Comparison of ENCODE assay signal across 8 cellular contexts in genomic region chr17:36485805-36486203, GRCh38. TPM values are rescaled to one million over a fixed set of nuclear protein-coding genes. Genes with fewer than 3 reads are reported as not detected.
DNase-seq lines count a peak whose midpoint lies in the region; ATAC-seq and TF ChIP-seq lines count a peak whose summit lies in the region.

No MANE protein-coding gene starts in this region.

- in situ Hi-C loops in Panc1 (cut with HindIII; ENCODE audit: low pct_unique_long_range_greater_than_20kb, low sequenced_read_pairs), result no loop called here

- H3K27ac ChIP-seq in Panc1 (ENCODE audit: low read length) (peak overlapping the region; percentile 81), smooth muscle cell (ENCODE audit: low read depth) (no peak overlapping the region)

- peaks cover 40% of the 10 kb centered on the region for H3K79me2 ChIP-seq in smooth muscle cell (ENCODE audit: low read depth)

- H3K4me2 ChIP-seq in smooth muscle cell, result peak overlapping the region; percentile 98

- no peak for TF ChIP-seq CTCF in Panc1 (IDR thresholded peaks at IDR 0.05)
- no peak for TF ChIP-seq CTCF in fibroblast of the aortic adventitia (IDR thresholded peaks at IDR 0.05; ENCODE audit: insufficient read depth, low read length)
- TF ChIP-seq CTCF in smooth muscle cell (IDR thresholded peaks at IDR 0.05; ENCODE audit: borderline replicate concordance, insufficient read depth, poor library complexity, severe bottlenecking), result no peak

- H2AFZ ChIP-seq in smooth muscle cell (ENCODE audit: low read depth), result peak overlapping the region; percentile 95

- H3K4me1 ChIP-seq in Panc1 (ENCODE audit: control insufficient read depth, insufficient read depth, low read length), result no peaks in the 10 kb centered on the region; the same call in 1 of the 2 replicates
- peaks cover 12% of the 10 kb centered on the region for H3K4me1 ChIP-seq in smooth muscle cell (ENCODE audit: low read depth)

- BruUV-seq in Panc1 (replicated peaks; lab: Mats Ljungman, UMichigan), result no TSS peak

- peaks cover 7% of the 10 kb centered on the region; the same call in 1 of the 2 replicates for H3K36me3 ChIP-seq in Panc1 (ENCODE audit: control insufficient read depth, insufficient read depth, low read length)
- no peaks in the 10 kb centered on the region for H3K36me3 ChIP-seq in smooth muscle cell (ENCODE audit: low read depth)

- DNase-seq in NCI-H345 (lab: John Stamatoyannopoulos, UW) (peak; percentile 44), NCI-H345 treated with DMSO at 0.1 percent for 48 hours (lab: John Stamatoyannopoulos, UW; ENCODE audit: unreplicated experiment) (no peak), Panc1 (ENCODE audit: low read depth, low spot score) (no peak), fibroblast of the aortic adventitia (ENCODE audit: low read depth) (no peak), smooth muscle cell (lab: John Stamatoyannopoulos, UW; ENCODE audit: unreplicated experiment) (no peak), DMS79 treated with DMSO at 0.1 percent for 48 hours (lab: John Stamatoyannopoulos, UW) (no peak), NCI-H82 treated with DMSO at 0.1 percent for 48 hours (lab: John Stamatoyannopoulos, UW; ENCODE audit: unreplicated experiment) (no peak), NCI-H1105 (lab: John Stamatoyannopoulos, UW) (no peak)

- no peak overlapping the region for H3K9ac ChIP-seq in smooth muscle cell (ENCODE audit: low read depth)

- CTCF ChIA-PET in Panc1 (lab: Charles Lee), result no interaction called here

- POLR2A ChIA-PET in Panc1 (lab: Charles Lee), result no interaction called here

- intact Hi-C loops in Panc1 (cut with micrococcal nuclease; ENCODE audit: unreplicated experiment), result no loop called here

- H3K4me3 ChIP-seq in Panc1 (ENCODE audit: low read depth in 2 of 2, low read length in 2 of 2) (peak overlapping the region; percentile 81 to 89), fibroblast of the aortic adventitia (ENCODE audit: low read depth, low read length) (peak overlapping the region; percentile 89), smooth muscle cell (peak overlapping the region; percentile 70)

- H3F3A ChIP-seq in smooth muscle cell (ENCODE audit: low read depth), result peaks cover 3% of the 10 kb centered on the region

- ATAC-seq in Panc1, result no peak

- 38% methylated on average over 10 of the region's 10 CpGs for WGBS in smooth muscle cell (ENCODE audit: low lambda C conversion rate)

- no peaks in the 10 kb centered on the region for H3K9me3 ChIP-seq in Panc1 (ENCODE audit: control insufficient read depth, insufficient read depth, low read depth, low read length)
- H3K9me3 ChIP-seq in smooth muscle cell (replicated peaks; ENCODE audit: low read depth), result no peaks in the 10 kb centered on the region

- H3K27me3 ChIP-seq in Panc1 (ENCODE audit: control insufficient read depth, insufficient read depth, low read length), result no peaks in the 10 kb centered on the region
- peaks cover 13% of the 10 kb centered on the region for H3K27me3 ChIP-seq in smooth muscle cell (ENCODE audit: low read depth)

- peaks cover 20% of the 10 kb centered on the region for H4K20me1 ChIP-seq in smooth muscle cell (ENCODE audit: low read depth)

RNA-seq across cellular contexts. Expression of gene ZNHIT3, which starts 0.7 kb away (rescaled TPM):
- total RNA-seq in Panc1 (2021; ENCODE audit: unreplicated experiment) (16.8 TPM), fibroblast of the aortic adventitia (ENCODE audit: low replicate concordance) (26.9 and 28.0 TPM in 2 replicates), smooth muscle cell (33.7 and 34.2 TPM in 2 replicates)
- 16.9 TPM for polyA plus RNA-seq in Panc1 (2012; ENCODE audit: insufficient read length)
- 43.0 and 47.7 TPM in 2 replicates for polyA plus RNA-seq in smooth muscle cell

RNA-seq across cellular contexts. Expression of gene MYO19, which starts 48.9 kb away (rescaled TPM):
- total RNA-seq in Panc1 (2021; ENCODE audit: unreplicated experiment), result 88.0 TPM
- 43.1 TPM for polyA plus RNA-seq in Panc1 (2012; ENCODE audit: insufficient read length)
- 43.3 and 66.2 TPM in 2 replicates for total RNA-seq in fibroblast of the aortic adventitia (ENCODE audit: low replicate concordance)
- 32.8 and 34.8 TPM in 2 replicates for total RNA-seq in smooth muscle cell
- 20.4 and 27.9 TPM in 2 replicates for polyA plus RNA-seq in smooth muscle cell

RNA-seq across cellular contexts. Expression of gene PIGW, which starts 49.0 kb away (rescaled TPM):
- 16.2 TPM for total RNA-seq in Panc1 (2021; ENCODE audit: unreplicated experiment)
- 4.9 TPM for polyA plus RNA-seq in Panc1 (2012; ENCODE audit: insufficient read length)
- total RNA-seq in fibroblast of the aortic adventitia (ENCODE audit: low replicate concordance), result 6.4 and 12.7 TPM in 2 replicates
- total RNA-seq in smooth muscle cell, result 2.3 and 3.4 TPM in 2 replicates
- 4.5 TPM in 2 replicates for polyA plus RNA-seq in smooth muscle cell

RNA-seq across cellular contexts. Expression of gene GGNBP2, which starts 58.9 kb away (rescaled TPM):
- total RNA-seq in Panc1 (2021; ENCODE audit: unreplicated experiment) (57.2 TPM), fibroblast of the aortic adventitia (ENCODE audit: low replicate concordance) (68.1 and 75.8 TPM in 2 replicates), smooth muscle cell (56.6 and 61.8 TPM in 2 replicates)
- 33.5 TPM for polyA plus RNA-seq in Panc1 (2012; ENCODE audit: insufficient read length)
- polyA plus RNA-seq in smooth muscle cell, result 54.4 and 68.8 TPM in 2 replicates
